In the genomic region with DNA sequence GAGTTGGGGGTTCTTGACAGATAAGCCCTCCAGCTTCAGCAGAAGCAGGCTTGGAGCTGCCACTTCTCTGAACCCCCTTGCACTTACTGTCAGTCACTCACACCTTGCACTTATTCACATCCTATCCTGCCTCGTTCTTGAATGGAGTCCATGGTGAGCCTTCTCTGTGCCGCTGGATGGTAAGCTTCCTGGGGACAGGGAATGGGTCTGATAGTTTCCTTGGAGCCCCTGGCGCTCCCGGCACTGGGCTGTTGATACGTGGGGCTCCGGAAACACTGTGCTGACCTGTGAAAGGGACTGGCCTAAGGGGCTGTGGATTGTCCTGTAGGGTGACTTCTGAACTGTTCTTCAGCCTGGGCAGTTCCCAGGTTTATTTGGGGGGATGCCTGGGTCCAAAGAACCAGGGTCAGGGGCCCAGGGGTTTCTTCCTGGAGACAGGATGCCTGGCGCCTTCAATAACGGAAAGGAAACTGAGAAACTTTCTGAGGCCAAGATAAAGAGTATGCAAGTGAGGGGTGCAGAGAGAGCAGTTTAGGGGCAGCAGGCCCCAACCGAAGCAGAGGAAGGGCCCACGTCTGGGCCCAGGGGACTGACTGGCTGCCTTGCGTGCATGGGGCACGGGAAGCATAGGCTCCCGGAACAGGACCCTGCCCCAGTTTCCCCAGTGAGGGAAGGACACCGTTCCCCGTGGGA, we compare ENCODE assay signal across 1 cellular context.
TF ChIP-seq lines count a peak whose summit lies in the region.

No MANE protein-coding gene starts in this region.

TF ChIP-seq in HepG2, 621 proteins besides CTCF, POLR2A, EP300 and RAD21:
- TF ChIP-seq, protein P1, sequence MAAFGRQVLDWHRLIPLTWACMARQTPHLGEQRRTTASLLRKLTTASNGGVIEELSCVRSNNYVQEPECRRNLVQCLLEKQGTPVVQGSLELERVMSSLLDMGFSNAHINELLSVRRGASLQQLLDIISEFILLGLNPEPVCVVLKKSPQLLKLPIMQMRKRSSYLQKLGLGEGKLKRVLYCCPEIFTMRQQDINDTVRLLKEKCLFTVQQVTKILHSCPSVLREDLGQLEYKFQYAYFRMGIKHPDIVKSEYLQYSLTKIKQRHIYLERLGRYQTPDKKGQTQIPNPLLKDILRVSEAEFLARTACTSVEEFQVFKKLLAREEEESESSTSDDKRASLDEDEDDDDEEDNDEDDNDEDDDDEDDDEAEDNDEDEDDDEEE (CRISPR knock-in tag; IDR thresholded peaks at IDR 0.05): 0 out of 2 replicates have a peak, but pooled peaks have one; percentile 51
- TF ChIP-seq ZNF10 (CRISPR knock-in tag; IDR thresholded peaks at IDR 0.05; ENCODE audit: borderline replicate concordance, low read depth) (no peak), ZNF432 (CRISPR knock-in tag; IDR thresholded peaks at IDR 0.05; ENCODE audit: borderline replicate concordance) (no peak), ZNF674 (CRISPR knock-in tag; IDR thresholded peaks at IDR 0.05; ENCODE audit: low read depth) (no peak), ZNF333 (CRISPR knock-in tag; IDR thresholded peaks at IDR 0.05; ENCODE audit: borderline replicate concordance) (no peak), ZNF431 (CRISPR knock-in tag; IDR thresholded peaks at IDR 0.05; ENCODE audit: borderline replicate concordance, low read depth) (no peak), HNRNPLL (IDR thresholded peaks at IDR 0.05; ENCODE audit: low read depth, low read length, poor library complexity, severe bottlenecking) (peak; percentile 22), ZMYM2 (CRISPR knock-in tag; IDR thresholded peaks at IDR 0.05) (0 out of 2 replicates have a peak, but pooled peaks have one; percentile 20), EED (CRISPR knock-in tag; IDR thresholded peaks at IDR 0.05) (0 out of 2 replicates have a peak, but pooled peaks have one; percentile 20), ZFAT (CRISPR knock-in tag; conservative IDR thresholded peaks at IDR 0.05) (0 out of 2 replicates have a peak, but pooled peaks have one; percentile 24), KLF6 (CRISPR knock-in tag; IDR thresholded peaks at IDR 0.05) (0 out of 2 replicates have a peak, but pooled peaks have one; percentile 19), NFKB2 (CRISPR knock-in tag; IDR thresholded peaks at IDR 0.05; ENCODE audit: borderline replicate concordance) (0 out of 2 replicates have a peak, but pooled peaks have one; percentile 13), SP140L (CRISPR knock-in tag; IDR thresholded peaks at IDR 0.05; ENCODE audit: borderline replicate concordance) (no peak), ELF4 (CRISPR knock-in tag; IDR thresholded peaks at IDR 0.05; ENCODE audit: borderline replicate concordance) (no peak), WIZ (CRISPR knock-in tag; IDR thresholded peaks at IDR 0.05) (no peak), HES4 (CRISPR knock-in tag; IDR thresholded peaks at IDR 0.05; ENCODE audit: borderline replicate concordance) (peak; percentile 75; the same call in 1 of the 2 replicates), ZNF605 (CRISPR knock-in tag; IDR thresholded peaks at IDR 0.05) (peak; percentile 50; the same call in 1 of the 2 replicates), ZNF350 (CRISPR knock-in tag; IDR thresholded peaks at IDR 0.05; ENCODE audit: borderline replicate concordance, low read depth) (0 out of 2 replicates have a peak, but pooled peaks have one; percentile 14), KLF13 (CRISPR knock-in tag; IDR thresholded peaks at IDR 0.05) (0 out of 2 replicates have a peak, but pooled peaks have one; percentile 34), ZNF543 (CRISPR knock-in tag; IDR thresholded peaks at IDR 0.05) (no peak), ZNF598 (CRISPR knock-in tag; IDR thresholded peaks at IDR 0.05; ENCODE audit: borderline replicate concordance) (0 out of 2 replicates have a peak, but pooled peaks have one; percentile 35), ZNF30 (CRISPR knock-in tag; IDR thresholded peaks at IDR 0.05) (no peak), ZNF709 (CRISPR knock-in tag; IDR thresholded peaks at IDR 0.05) (peak; percentile 47; the same call in 1 of the 2 replicates), ZFP82 (CRISPR knock-in tag; IDR thresholded peaks at IDR 0.05; ENCODE audit: borderline replicate concordance) (no peak), TCF12 (IDR thresholded peaks at IDR 0.05) (no peak), TCF12 (CRISPR knock-in tag; IDR thresholded peaks at IDR 0.05) (0 out of 2 replicates have a peak, but pooled peaks have one; percentile 11), NFRKB (IDR thresholded peaks at IDR 0.05) (no peak), MIER2 (CRISPR knock-in tag; IDR thresholded peaks at IDR 0.05) (no peak), ARHGAP35 (CRISPR knock-in tag; IDR thresholded peaks at IDR 0.05; ENCODE audit: borderline replicate concordance) (no peak), SNAPC2 (CRISPR knock-in tag; IDR thresholded peaks at IDR 0.05) (no peak), CC2D1A (CRISPR knock-in tag; IDR thresholded peaks at IDR 0.05) (no peak)
- TF ChIP-seq, protein P2, sequence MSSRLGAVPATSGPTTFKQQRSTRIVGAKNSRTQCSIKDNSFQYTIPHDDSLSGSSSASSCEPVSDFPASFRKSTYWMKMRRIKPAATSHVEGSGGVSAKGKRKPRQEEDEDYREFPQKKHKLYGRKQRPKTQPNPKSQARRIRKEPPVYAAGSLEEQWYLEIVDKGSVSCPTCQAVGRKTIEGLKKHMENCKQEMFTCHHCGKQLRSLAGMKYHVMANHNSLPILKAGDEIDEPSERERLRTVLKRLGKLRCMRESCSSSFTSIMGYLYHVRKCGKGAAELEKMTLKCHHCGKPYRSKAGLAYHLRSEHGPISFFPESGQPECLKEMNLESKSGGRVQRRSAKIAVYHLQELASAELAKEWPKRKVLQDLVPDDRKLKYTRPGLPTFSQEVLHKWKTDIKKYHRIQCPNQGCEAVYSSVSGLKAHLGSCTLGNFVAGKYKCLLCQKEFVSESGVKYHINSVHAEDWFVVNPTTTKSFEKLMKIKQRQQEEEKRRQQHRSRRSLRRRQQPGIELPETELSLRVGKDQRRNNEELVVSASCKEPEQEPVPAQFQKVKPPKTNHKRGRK (CRISPR knock-in tag; IDR thresholded peaks at IDR 0.05): peak; percentile 18; the same call in 1 of the 2 replicates
- TF ChIP-seq, protein P3, sequence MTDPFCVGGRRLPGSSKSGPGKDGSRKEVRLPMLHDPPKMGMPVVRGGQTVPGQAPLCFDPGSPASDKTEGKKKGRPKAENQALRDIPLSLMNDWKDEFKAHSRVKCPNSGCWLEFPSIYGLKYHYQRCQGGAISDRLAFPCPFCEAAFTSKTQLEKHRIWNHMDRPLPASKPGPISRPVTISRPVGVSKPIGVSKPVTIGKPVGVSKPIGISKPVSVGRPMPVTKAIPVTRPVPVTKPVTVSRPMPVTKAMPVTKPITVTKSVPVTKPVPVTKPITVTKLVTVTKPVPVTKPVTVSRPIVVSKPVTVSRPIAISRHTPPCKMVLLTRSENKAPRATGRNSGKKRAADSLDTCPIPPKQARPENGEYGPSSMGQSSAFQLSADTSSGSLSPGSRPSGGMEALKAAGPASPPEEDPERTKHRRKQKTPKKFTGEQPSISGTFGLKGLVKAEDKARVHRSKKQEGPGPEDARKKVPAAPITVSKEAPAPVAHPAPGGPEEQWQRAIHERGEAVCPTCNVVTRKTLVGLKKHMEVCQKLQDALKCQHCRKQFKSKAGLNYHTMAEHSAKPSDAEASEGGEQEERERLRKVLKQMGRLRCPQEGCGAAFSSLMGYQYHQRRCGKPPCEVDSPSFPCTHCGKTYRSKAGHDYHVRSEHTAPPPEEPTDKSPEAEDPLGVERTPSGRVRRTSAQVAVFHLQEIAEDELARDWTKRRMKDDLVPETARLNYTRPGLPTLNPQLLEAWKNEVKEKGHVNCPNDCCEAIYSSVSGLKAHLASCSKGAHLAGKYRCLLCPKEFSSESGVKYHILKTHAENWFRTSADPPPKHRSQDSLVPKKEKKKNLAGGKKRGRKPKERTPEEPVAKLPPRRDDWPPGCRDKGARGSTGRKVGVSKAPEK (CRISPR knock-in tag; IDR thresholded peaks at IDR 0.05; ENCODE audit: borderline replicate concordance): no peak
- TF ChIP-seq, protein P4, sequence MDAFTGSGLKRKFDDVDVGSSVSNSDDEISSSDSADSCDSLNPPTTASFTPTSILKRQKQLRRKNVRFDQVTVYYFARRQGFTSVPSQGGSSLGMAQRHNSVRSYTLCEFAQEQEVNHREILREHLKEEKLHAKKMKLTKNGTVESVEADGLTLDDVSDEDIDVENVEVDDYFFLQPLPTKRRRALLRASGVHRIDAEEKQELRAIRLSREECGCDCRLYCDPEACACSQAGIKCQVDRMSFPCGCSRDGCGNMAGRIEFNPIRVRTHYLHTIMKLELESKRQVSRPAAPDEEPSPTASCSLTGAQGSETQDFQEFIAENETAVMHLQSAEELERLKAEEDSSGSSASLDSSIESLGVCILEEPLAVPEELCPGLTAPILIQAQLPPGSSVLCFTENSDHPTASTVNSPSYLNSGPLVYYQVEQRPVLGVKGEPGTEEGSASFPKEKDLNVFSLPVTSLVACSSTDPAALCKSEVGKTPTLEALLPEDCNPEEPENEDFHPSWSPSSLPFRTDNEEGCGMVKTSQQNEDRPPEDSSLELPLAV (CRISPR knock-in tag; conservative IDR thresholded peaks at IDR 0.05; ENCODE audit: low read depth): no peak
- TF ChIP-seq, protein P5, sequence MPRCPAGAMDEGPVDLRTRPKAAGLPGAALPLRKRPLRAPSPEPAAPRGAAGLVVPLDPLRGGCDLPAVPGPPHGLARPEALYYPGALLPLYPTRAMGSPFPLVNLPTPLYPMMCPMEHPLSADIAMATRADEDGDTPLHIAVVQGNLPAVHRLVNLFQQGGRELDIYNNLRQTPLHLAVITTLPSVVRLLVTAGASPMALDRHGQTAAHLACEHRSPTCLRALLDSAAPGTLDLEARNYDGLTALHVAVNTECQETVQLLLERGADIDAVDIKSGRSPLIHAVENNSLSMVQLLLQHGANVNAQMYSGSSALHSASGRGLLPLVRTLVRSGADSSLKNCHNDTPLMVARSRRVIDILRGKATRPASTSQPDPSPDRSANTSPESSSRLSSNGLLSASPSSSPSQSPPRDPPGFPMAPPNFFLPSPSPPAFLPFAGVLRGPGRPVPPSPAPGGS (CRISPR knock-in tag; IDR thresholded peaks at IDR 0.05): peak; percentile 29; the same call in 1 of the 2 replicates
- TF ChIP-seq, protein P6, sequence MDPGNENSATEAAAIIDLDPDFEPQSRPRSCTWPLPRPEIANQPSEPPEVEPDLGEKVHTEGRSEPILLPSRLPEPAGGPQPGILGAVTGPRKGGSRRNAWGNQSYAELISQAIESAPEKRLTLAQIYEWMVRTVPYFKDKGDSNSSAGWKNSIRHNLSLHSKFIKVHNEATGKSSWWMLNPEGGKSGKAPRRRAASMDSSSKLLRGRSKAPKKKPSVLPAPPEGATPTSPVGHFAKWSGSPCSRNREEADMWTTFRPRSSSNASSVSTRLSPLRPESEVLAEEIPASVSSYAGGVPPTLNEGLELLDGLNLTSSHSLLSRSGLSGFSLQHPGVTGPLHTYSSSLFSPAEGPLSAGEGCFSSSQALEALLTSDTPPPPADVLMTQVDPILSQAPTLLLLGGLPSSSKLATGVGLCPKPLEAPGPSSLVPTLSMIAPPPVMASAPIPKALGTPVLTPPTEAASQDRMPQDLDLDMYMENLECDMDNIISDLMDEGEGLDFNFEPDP (CRISPR knock-in tag; conservative IDR thresholded peaks at IDR 0.05): no peak
- TF ChIP-seq, protein P7, sequence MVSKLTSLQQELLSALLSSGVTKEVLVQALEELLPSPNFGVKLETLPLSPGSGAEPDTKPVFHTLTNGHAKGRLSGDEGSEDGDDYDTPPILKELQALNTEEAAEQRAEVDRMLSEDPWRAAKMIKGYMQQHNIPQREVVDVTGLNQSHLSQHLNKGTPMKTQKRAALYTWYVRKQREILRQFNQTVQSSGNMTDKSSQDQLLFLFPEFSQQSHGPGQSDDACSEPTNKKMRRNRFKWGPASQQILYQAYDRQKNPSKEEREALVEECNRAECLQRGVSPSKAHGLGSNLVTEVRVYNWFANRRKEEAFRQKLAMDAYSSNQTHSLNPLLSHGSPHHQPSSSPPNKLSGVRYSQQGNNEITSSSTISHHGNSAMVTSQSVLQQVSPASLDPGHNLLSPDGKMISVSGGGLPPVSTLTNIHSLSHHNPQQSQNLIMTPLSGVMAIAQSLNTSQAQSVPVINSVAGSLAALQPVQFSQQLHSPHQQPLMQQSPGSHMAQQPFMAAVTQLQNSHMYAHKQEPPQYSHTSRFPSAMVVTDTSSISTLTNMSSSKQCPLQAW (CRISPR knock-in tag; IDR thresholded peaks at IDR 0.05): 0 out of 2 replicates have a peak, but pooled peaks have one; percentile 43
- TF ChIP-seq, protein P8, sequence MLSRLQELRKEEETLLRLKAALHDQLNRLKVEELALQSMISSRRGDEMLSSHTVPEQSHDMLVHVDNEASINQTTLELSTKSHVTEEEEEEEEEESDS (CRISPR knock-in tag; IDR thresholded peaks at IDR 0.05; ENCODE audit: borderline replicate concordance): no peak
- TF ChIP-seq, protein P9, sequence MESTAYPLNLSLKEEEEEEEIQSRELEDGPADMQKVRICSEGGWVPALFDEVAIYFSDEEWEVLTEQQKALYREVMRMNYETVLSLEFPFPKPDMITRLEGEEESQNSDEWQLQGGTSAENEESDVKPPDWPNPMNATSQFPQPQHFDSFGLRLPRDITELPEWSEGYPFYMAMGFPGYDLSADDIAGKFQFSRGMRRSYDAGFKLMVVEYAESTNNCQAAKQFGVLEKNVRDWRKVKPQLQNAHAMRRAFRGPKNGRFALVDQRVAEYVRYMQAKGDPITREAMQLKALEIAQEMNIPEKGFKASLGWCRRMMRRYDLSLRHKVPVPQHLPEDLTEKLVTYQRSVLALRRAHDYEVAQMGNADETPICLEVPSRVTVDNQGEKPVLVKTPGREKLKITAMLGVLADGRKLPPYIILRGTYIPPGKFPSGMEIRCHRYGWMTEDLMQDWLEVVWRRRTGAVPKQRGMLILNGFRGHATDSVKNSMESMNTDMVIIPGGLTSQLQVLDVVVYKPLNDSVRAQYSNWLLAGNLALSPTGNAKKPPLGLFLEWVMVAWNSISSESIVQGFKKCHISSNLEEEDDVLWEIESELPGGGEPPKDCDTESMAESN (CRISPR knock-in tag; conservative IDR thresholded peaks at IDR 0.05): peak; percentile 88
- TF ChIP-seq, protein P10, sequence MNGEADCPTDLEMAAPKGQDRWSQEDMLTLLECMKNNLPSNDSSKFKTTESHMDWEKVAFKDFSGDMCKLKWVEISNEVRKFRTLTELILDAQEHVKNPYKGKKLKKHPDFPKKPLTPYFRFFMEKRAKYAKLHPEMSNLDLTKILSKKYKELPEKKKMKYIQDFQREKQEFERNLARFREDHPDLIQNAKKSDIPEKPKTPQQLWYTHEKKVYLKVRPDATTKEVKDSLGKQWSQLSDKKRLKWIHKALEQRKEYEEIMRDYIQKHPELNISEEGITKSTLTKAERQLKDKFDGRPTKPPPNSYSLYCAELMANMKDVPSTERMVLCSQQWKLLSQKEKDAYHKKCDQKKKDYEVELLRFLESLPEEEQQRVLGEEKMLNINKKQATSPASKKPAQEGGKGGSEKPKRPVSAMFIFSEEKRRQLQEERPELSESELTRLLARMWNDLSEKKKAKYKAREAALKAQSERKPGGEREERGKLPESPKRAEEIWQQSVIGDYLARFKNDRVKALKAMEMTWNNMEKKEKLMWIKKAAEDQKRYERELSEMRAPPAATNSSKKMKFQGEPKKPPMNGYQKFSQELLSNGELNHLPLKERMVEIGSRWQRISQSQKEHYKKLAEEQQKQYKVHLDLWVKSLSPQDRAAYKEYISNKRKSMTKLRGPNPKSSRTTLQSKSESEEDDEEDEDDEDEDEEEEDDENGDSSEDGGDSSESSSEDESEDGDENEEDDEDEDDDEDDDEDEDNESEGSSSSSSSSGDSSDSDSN (CRISPR knock-in tag; IDR thresholded peaks at IDR 0.05): 0 out of 2 replicates have a peak, but pooled peaks have one; percentile 4
